In the genomic region with DNA sequence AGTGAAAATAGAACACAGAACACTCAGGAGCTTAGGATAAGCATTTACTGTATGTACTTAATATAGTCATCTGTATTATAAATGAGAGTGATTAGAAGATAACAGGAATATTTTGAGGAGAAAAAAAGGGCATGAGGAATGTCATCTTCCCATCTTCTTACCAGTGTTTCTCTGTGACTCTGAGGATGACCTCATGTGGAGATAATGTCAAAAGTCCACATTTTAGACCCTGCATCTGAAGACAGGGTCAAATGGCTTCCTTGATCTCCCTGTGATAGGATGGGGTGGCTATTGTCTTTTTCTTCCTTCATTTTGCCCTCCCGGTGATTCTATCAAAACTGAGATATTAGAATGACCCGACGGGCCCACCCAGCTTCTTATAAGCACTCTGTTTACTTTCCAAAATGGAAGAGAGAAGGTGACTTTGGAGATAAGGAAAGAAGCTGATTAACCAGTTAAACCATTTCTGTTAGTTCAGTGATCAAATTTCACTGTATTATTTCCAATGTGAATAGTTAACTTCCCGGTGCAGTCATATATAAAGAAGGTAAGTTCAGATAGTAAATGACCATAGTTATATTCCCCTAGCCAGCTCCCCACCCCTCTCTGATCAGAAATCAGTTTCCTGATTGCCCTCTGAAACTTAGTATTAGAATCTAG, we compare ENCODE assay signal across 18 cellular contexts.
DNase-seq lines count a peak whose midpoint lies in the region; FAIRE-seq and TF ChIP-seq lines count a peak whose summit lies in the region.
"Had no signal": no experiment of that assay in that cellular context is flagged by ENCODE, and none has a peak within 500 bp of the region (broad histone marks: within the 10 kb centered on the region; RNA-seq: fewer than 3 reads in every experiment).

No MANE protein-coding gene starts in this region.

- TF ChIP-seq CTCF in Caco-2 (IDR thresholded peaks at IDR 0.05; ENCODE audit: insufficient read depth in 1 of 2, low read depth in 1 of 2, low read length in 1 of 2, severe bottlenecking in 1 of 2, unreplicated experiment in 1 of 2), result no peak
- TF ChIP-seq CTCF in progenitor cell of endocrine pancreas (IDR thresholded peaks at IDR 0.05; ENCODE audit: unreplicated experiment), result no peak

- H3K4me1 ChIP-seq in Caco-2, result peaks cover 32% of the 10 kb centered on the region

- peak overlapping the region; percentile 68 for H3K4me3 Mint-ChIP-seq in Caco-2 (ENCODE audit: unreplicated experiment)
- H3K4me3 Mint-ChIP-seq in progenitor cell of endocrine pancreas (ENCODE audit: low read depth), result no peak overlapping the region

- intact Hi-C loops in Caco-2 (cut with micrococcal nuclease; ENCODE audit: unreplicated experiment), result loop anchor here (1.0 to 5.0 kb wide), 3 partner anchors 13 to 216 kb away; no protein-coding TSS in a partner anchor

- peak; percentile 69 to 71 for DNase-seq in Caco-2
- DNase-seq in HTR-8/SVneo (ENCODE audit: insufficient read length, low spot score), result no peak
- no peak for DNase-seq in progenitor cell of endocrine pancreas (ENCODE audit: low spot score, unreplicated experiment)
- no peak for DNase-seq in NCI-H2171 treated with DMSO at 0.1 percent for 48 hours (lab: John Stamatoyannopoulos, UW)
- DNase-seq in T-helper 1 cell, result no peak
- DNase-seq in NCI-H187 (lab: John Stamatoyannopoulos, UW), result no peak
- DNase-seq: ACHN, C1 segment of cervical spinal cord, GDM1, GOT3, NCI-H1105 treated with DMSO at 0.1 percent for 48 hours, NCI-H1694, NCI-H2107, NCI-H2227 treated with DMSO at 0.1 percent for 48 hours, NCI-H524 treated with DMSO at 0.1 percent for 48 hours, SHP77 had no signal

- H3K9me3 Mint-ChIP-seq in Caco-2 (ENCODE audit: unreplicated experiment) (peaks cover 6% of the 10 kb centered on the region), progenitor cell of endocrine pancreas (ENCODE audit: low read depth) (no peaks in the 10 kb centered on the region)

- H3K27me3 Mint-ChIP-seq in Caco-2 (ENCODE audit: insufficient read depth, unreplicated experiment) (no peaks in the 10 kb centered on the region), progenitor cell of endocrine pancreas (no peaks in the 10 kb centered on the region)

- H3K4me3 ChIP-seq in Caco-2 (ENCODE audit: low read depth, low read length), result no peak overlapping the region
- H3K4me3 ChIP-seq: K562 had no signal

- H3K4me1 Mint-ChIP-seq in Caco-2 (ENCODE audit: low read depth, unreplicated experiment) (peaks cover 33% of the 10 kb centered on the region), progenitor cell of endocrine pancreas (ENCODE audit: low read depth) (peaks cover 39% of the 10 kb centered on the region)

- POLR2A ChIA-PET in Caco-2 (lab: Charles Lee), result interaction anchor here (1.3 kb wide), 1 partner anchor 118 kb away, joined by 4 read pairs; no protein-coding TSS in a partner anchor

- H3K36me3 ChIP-seq in Caco-2 (ENCODE audit: control insufficient read depth, insufficient read depth, low read length), result no peaks in the 10 kb centered on the region

- H3K27ac Mint-ChIP-seq in Caco-2 (ENCODE audit: unreplicated experiment), result peak overlapping the region; percentile 89
- H3K27ac Mint-ChIP-seq in progenitor cell of endocrine pancreas, result peak overlapping the region; percentile 1

- FAIRE-seq in HTR-8/SVneo (lab: Jason Lieb, UNC) (peak; percentile 65), TTC549 (lab: Jason Lieb, UNC) (peak; percentile 63)
- FAIRE-seq: K562 had no signal

- H3K36me3 Mint-ChIP-seq in Caco-2 (ENCODE audit: insufficient read depth, unreplicated experiment) (peaks cover 8% of the 10 kb centered on the region), progenitor cell of endocrine pancreas (ENCODE audit: insufficient read depth) (no peaks in the 10 kb centered on the region)

- H3K27me3 ChIP-seq in Caco-2 (replicated peaks; ENCODE audit: control insufficient read depth, insufficient read depth, low read length), result no peaks in the 10 kb centered on the region

- CTCF ChIA-PET in Caco-2 (lab: Charles Lee), result interaction anchor here (0.6 to 1.7 kb wide), 6 partner anchors 13 to 161 kb away, joined by 3 to 11 read pairs (median 4); no protein-coding TSS in a partner anchor

- H3K9me3 ChIP-seq in Caco-2, result no peaks in the 10 kb centered on the region

- TSS peak; percentile 86 for BruUV-seq in Caco-2 (replicated peaks; lab: Mats Ljungman, UMichigan)

Comparison
In these comparisons a context has a peak if more than half of its experiments do, and no peak if none do; other contexts are left out.
1. DNase-seq: peak in Caco-2 (2 of 2); none in HTR-8/SVneo (single experiment), progenitor cell of endocrine pancreas (single experiment), NCI-H2171 treated with DMSO at 0.1 percent for 48 hours (single experiment), T-helper 1 cell (0 of 5) and NCI-H187 (0 of 2).